33 cellular contexts compared by ENCODE assay signal in the genomic region with DNA sequence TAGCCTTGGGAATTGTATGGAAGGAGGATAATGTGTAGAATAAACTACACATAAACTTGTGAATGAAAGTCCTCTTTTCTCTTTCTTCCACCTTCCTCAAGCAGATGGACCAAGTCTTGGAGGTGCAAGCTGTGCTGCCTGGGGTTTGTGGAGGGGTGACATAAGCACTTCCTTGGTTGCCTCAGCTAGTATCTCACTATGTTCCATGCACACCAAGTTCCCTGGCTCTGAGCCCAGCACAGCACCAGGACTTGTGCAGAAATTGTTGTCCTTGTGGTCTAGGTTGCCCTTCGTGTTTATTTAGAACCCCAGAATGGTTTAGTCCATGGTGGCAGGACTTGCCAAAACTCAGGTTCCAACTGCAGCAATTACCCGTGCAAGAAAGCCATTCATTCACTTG.
"Had no signal": no experiment of that assay in that cellular context is flagged by ENCODE, and none has a peak within 500 bp of the region (broad histone marks: within the 10 kb centered on the region; RNA-seq: fewer than 3 reads in every experiment).

No MANE protein-coding gene starts in this region.

- H3K27me3 ChIP-seq: MG63 had no signal

- H3K9me3 ChIP-seq: MG63 had no signal

- H3K4me3 ChIP-seq: MG63 had no signal

- H3K36me3 ChIP-seq: MG63 had no signal

- DNase-seq: Karpas-422, MG63, MM.1S, MV-4-11, NCI-H1048, NCI-H1092, NCI-H1092 treated with DMSO at 0.1 percent for 48 hours, NCI-H1105, NCI-H1105 treated with DMSO at 0.1 percent for 48 hours, NCI-H1417, NCI-H1417 treated with DMSO at 0.1 percent for 48 hours, NCI-H1436, NCI-H1436 treated with DMSO at 0.1 percent for 48 hours, NCI-H146, NCI-H1694, NCI-H1694 treated with DMSO at 0.1 percent for 48 hours, NCI-H187, NCI-H187 treated with DMSO at 0.1 percent for 48 hours, NCI-H1930, NCI-H2029, NCI-H2029 treated with DMSO at 0.1 percent for 48 hours, NCI-H2081, NCI-H2081 treated with DMSO at 0.1 percent for 48 hours, NCI-H2107, NCI-H2171, NCI-H2171 treated with DMSO at 0.1 percent for 48 hours, NCI-H2227 treated with DMSO at 0.1 percent for 48 hours, NCI-H226, NCI-H345, NCI-H446, NCI-H446 treated with DMSO at 0.1 percent for 48 hours, NCI-H510A, NCI-H510A treated with DMSO at 0.1 percent for 48 hours had no signal
